Comparison of ENCODE assay signal across 22 cellular contexts in genomic region chr9:114570742-114571141, GRCh38.
"Had no signal": no experiment of that assay in that cellular context is flagged by ENCODE, and none has a peak within 500 bp of the region (broad histone marks: within the 10 kb centered on the region; RNA-seq: fewer than 3 reads in every experiment).

No MANE protein-coding gene starts in this region.

- FAIRE-seq: colon, endothelial cell of umbilical vein, frontal cortex, islet of Langerhans, keratinocyte had no signal

- ATAC-seq: foreskin keratinocyte, gastroesophageal sphincter, heart right ventricle, left cardiac atrium, left lung, left ventricle myocardium superior, lower lobe of right lung, mucosa of descending colon had no signal

- H3K27ac ChIP-seq: coronary artery, esophagus muscularis mucosa, foreskin keratinocyte, gastroesophageal sphincter, heart right ventricle, left lung, lower lobe of right lung had no signal

- DNase-seq: dermis blood vessel endothelial cell; dorsolateral prefrontal cortex; effector CD4-positive, alpha-beta T cell; effector memory CD4-positive, alpha-beta T cell; foreskin keratinocyte; glutamatergic neuron; heart right ventricle; hippocampal formation; left cardiac atrium; left lung; left ventricle myocardium superior; lower lobe of right lung; mesenchymal stem cell; mucosa of descending colon had no signal

- H3K36me3 ChIP-seq: esophagus muscularis mucosa, gastroesophageal sphincter, heart right ventricle, left lung, lower lobe of right lung had no signal

- H3K4me3 ChIP-seq: coronary artery, dorsolateral prefrontal cortex, esophagus muscularis mucosa, gastroesophageal sphincter, heart right ventricle, left lung, lower lobe of right lung, mucosa of descending colon had no signal

- H3K27me3 ChIP-seq: dorsolateral prefrontal cortex, esophagus muscularis mucosa, foreskin keratinocyte, gastroesophageal sphincter, left lung had no signal

- H3K9me3 ChIP-seq: esophagus muscularis mucosa, gastroesophageal sphincter, heart right ventricle, left lung, lower lobe of right lung, mucosa of descending colon had no signal

- H3K4me1 ChIP-seq: foreskin keratinocyte, gastroesophageal sphincter, heart right ventricle, lower lobe of right lung had no signal
